In genomic region chr20:46308258-46309157, GRCh38 we compare ENCODE assay signal across 8 cellular contexts. TPM values are rescaled to one million over a fixed set of nuclear protein-coding genes. Genes with fewer than 3 reads are reported as not detected.
A peak's percentile ranks its signal among the peaks of the same experiment; 100 is the strongest.
DNase-seq lines count a peak whose midpoint lies in the region; ATAC-seq and TF ChIP-seq lines count a peak whose summit lies in the region.

A gene with protein sequence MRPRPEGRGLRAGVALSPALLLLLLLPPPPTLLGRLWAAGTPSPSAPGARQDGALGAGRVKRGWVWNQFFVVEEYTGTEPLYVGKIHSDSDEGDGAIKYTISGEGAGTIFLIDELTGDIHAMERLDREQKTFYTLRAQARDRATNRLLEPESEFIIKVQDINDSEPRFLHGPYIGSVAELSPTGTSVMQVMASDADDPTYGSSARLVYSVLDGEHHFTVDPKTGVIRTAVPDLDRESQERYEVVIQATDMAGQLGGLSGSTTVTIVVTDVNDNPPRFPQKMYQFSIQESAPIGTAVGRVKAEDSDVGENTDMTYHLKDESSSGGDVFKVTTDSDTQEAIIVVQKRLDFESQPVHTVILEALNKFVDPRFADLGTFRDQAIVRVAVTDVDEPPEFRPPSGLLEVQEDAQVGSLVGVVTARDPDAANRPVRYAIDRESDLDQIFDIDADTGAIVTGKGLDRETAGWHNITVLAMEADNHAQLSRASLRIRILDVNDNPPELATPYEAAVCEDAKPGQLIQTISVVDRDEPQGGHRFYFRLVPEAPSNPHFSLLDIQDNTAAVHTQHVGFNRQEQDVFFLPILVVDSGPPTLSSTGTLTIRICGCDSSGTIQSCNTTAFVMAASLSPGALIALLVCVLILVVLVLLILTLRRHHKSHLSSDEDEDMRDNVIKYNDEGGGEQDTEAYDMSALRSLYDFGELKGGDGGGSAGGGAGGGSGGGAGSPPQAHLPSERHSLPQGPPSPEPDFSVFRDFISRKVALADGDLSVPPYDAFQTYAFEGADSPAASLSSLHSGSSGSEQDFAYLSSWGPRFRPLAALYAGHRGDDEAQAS (minus strand): TSS chr20:46308498. CDS start chr20:46251294, 57,204 bp downstream.

- H3K4me1 Mint-ChIP-seq in CD14-positive monocyte: peaks cover 11% of the 10 kb centered on the region
- peaks cover 7% of the 10 kb centered on the region for H3K4me1 Mint-ChIP-seq in activated naive CD4-positive, alpha-beta T cell treated with anti-CD3 and anti-CD28 coated beads, Interleukin-2, amount 50 U/mL, for 24 hours

- H3K27me3 ChIP-seq in HL-60 (ENCODE audit: insufficient read depth, poor library complexity, severe bottlenecking) (peaks cover 42% of the 10 kb centered on the region), OCI-LY3 (ENCODE audit: low read depth, low read length) (peaks cover 51% of the 10 kb centered on the region), ovary (no peaks in the 10 kb centered on the region)

- TF ChIP-seq CTCF in CD14-positive monocyte (IDR thresholded peaks at IDR 0.05) (peak; percentile 66), HL-60 (IDR thresholded peaks at IDR 0.05; ENCODE audit: insufficient read depth, low read length) (peak; percentile 9), OCI-LY3 (IDR thresholded peaks at IDR 0.05; ENCODE audit: low read depth, low read length) (peak; percentile 69), ovary (IDR thresholded peaks at IDR 0.05) (peak in 1 of 3 donors; percentile 9)

- H3K36me3 ChIP-seq in OCI-LY3 (replicated peaks; ENCODE audit: low read depth, low read length) (no peaks in the 10 kb centered on the region), ovary (no peaks in the 10 kb centered on the region)

- intact Hi-C loops in CD14-positive monocyte (cut with micrococcal nuclease): no loop called here
- intact Hi-C loops in ovary (cut with DNase I): loop anchor here in 3 of 4 donors (5.0 to 10.0 kb wide), 3 partner anchors 166 to 176 kb away; no protein-coding TSS in a partner anchor

- peak within 1 kb of the TSS; percentile 92 for H3K4me2 ChIP-seq in OCI-LY3 (ENCODE audit: low read length)

- ATAC-seq in GM18511 (IDR thresholded peaks at IDR 0.05; ENCODE audit: unreplicated experiment) (no peak), GM21529 (IDR thresholded peaks at IDR 0.05; ENCODE audit: unreplicated experiment) (no peak)

- no peak for TF ChIP-seq EP300 in ovary (IDR thresholded peaks at IDR 0.05)

- TF ChIP-seq POLR2A in ovary (IDR thresholded peaks at IDR 0.05): no peak

- H3K4me3 Mint-ChIP-seq in CD14-positive monocyte: peak within 1 kb of the TSS; percentile 76 to 92
- H3K4me3 Mint-ChIP-seq in activated naive CD4-positive, alpha-beta T cell treated with anti-CD3 and anti-CD28 coated beads, Interleukin-2, amount 50 U/mL, for 24 hours: peak within 1 kb of the TSS; percentile 81

- H4K20me1 ChIP-seq in OCI-LY3 (ENCODE audit: insufficient read depth, low read length): no peaks in the 10 kb centered on the region

- H3K9ac ChIP-seq in OCI-LY3 (ENCODE audit: low read length): peak within 1 kb of the TSS; percentile 55

- peaks cover 73 to 89% (median 83%) of the 10 kb centered on the region in 3 donors for H3K27me3 Mint-ChIP-seq in CD14-positive monocyte (ENCODE audit: low read depth in 3 of 3)
- peaks cover 51% of the 10 kb centered on the region for H3K27me3 Mint-ChIP-seq in activated naive CD4-positive, alpha-beta T cell treated with anti-CD3 and anti-CD28 coated beads, Interleukin-2, amount 50 U/mL, for 24 hours

- H3K4me1 ChIP-seq in OCI-LY3 (ENCODE audit: low read length) (peaks cover 3% of the 10 kb centered on the region; the same call in 1 of the 2 replicates), ovary (ENCODE audit: insufficient read depth) (no peaks in the 10 kb centered on the region)

- peak; percentile 60 for DNase-seq in CD14-positive monocyte (ENCODE audit: low spot score)
- DNase-seq in HL-60 (ENCODE audit: low read depth in 1 of 2, low spot score in 1 of 2): peak; percentile 69 to 73
- DNase-seq in glomerular visceral epithelial cell (ENCODE audit: extremely low spot score): peak; percentile 35
- DNase-seq in ovary: peak; percentile 34 to 76 (median 46)

- H3K79me2 ChIP-seq in OCI-LY3 (ENCODE audit: low read length): no peaks in the 10 kb centered on the region

- WGBS in ovary, 3 donors: 1% methylated on average over 65 to 73 of the region's 74 CpGs

- H3K27ac ChIP-seq in HL-60 (replicated peaks): no peak within 1 kb of the TSS
- no peak within 1 kb of the TSS for H3K27ac ChIP-seq in OCI-LY3 (ENCODE audit: low read length)
- H3K27ac ChIP-seq in ovary: no peak within 1 kb of the TSS

- H3K9me3 Mint-ChIP-seq in CD14-positive monocyte: peaks cover 0 to 8% (median 4%) of the 10 kb centered on the region in 7 donors
- H3K9me3 Mint-ChIP-seq in activated naive CD4-positive, alpha-beta T cell treated with anti-CD3 and anti-CD28 coated beads, Interleukin-2, amount 50 U/mL, for 24 hours: no peaks in the 10 kb centered on the region

- H3K4me3 ChIP-seq in HL-60 (replicated peaks; ENCODE audit: insufficient read depth, low read length): peak within 1 kb of the TSS; percentile 31
- peak within 1 kb of the TSS; percentile 82 for H3K4me3 ChIP-seq in OCI-LY3 (ENCODE audit: low read length)
- peak within 1 kb of the TSS; percentile 20 for H3K4me3 ChIP-seq in ovary

- peaks cover 0 to 4% of the 10 kb centered on the region in 2 donors for H3K36me3 Mint-ChIP-seq in CD14-positive monocyte
- no peaks in the 10 kb centered on the region for H3K36me3 Mint-ChIP-seq in activated naive CD4-positive, alpha-beta T cell treated with anti-CD3 and anti-CD28 coated beads, Interleukin-2, amount 50 U/mL, for 24 hours

- peak within 1 kb of the TSS; percentile 50; the same call in 1 of the 2 replicates for H2AFZ ChIP-seq in OCI-LY3 (ENCODE audit: low read depth, low read length)

- H3K9me3 ChIP-seq in OCI-LY3 (ENCODE audit: insufficient read depth, low read length) (no peaks in the 10 kb centered on the region), ovary (no peaks in the 10 kb centered on the region)

- H3K27ac Mint-ChIP-seq in CD14-positive monocyte: no peak within 1 kb of the TSS
- no peak within 1 kb of the TSS for H3K27ac Mint-ChIP-seq in activated naive CD4-positive, alpha-beta T cell treated with anti-CD3 and anti-CD28 coated beads, Interleukin-2, amount 50 U/mL, for 24 hours

RNA-seq across cellular contexts. Expression of the gene that starts here (rescaled TPM):
- polyA plus RNA-seq in CD14-positive monocyte: not detected
- total RNA-seq in ovary: 1 to 10 TPM in 3 of 7 donors, under 1 TPM in 4; 0.18 to 1.5 (median 0.92) TPM
- polyA plus RNA-seq in ovary: under 1 TPM; 0.10 to 0.11 TPM

Comparison
In these comparisons a context has a peak if more than half of its experiments do, and no peak if none do; other contexts are left out.
1. Peak in DNase-seq in CD14-positive monocyte; RNA of the gene not detected or under 1 TPM.
2. H3K4me3 ChIP-seq: peak in every context shown above with its lines; median percentile 82 in OCI-LY3; 31 in HL-60; 20 in ovary.
3. intact Hi-C loops: an anchor here in ovary (5.0 to 10.0 kb wide); none called in CD14-positive monocyte.